In genomic region chr7:39732837-39733804, GRCh38 we compare ENCODE assay signal across 8 cellular contexts.
DNase-seq lines count a peak whose midpoint lies in the region; ATAC-seq, FAIRE-seq and TF ChIP-seq lines count a peak whose summit lies in the region.

No MANE protein-coding gene starts in this region.

- H2AFZ ChIP-seq in H1 (ENCODE audit: low read length), result peak overlapping the region; percentile 95

- CTCF ChIA-PET in activated CD8-positive, alpha-beta memory T cell treated with anti-CD3 and anti-CD28 coated beads, Interleukin-2, amount 10 ng/mL, durations not matched to agents 7 days and 5 days (lab: Charles Lee), result interaction anchor here (1.7 to 20.2 kb wide), 4 partner anchors 13 to 402 kb away, joined by 5 to 316 read pairs (median 22); partner anchors contain the start of genes MPLKIP, RALA and SUGCT
- CTCF ChIA-PET in H1 (lab: Charles Lee; ENCODE audit: partially characterized antibody), result interaction anchor here (1.5 to 8.7 kb wide), 7 partner anchors 9 to 154 kb away, joined by 3 to 85 read pairs (median 6); no protein-coding TSS in a partner anchor

- peak; percentile 90 for ATAC-seq in GM21367 (IDR thresholded peaks at IDR 0.05; ENCODE audit: unreplicated experiment)
- ATAC-seq in activated CD8-positive, alpha-beta memory T cell treated with anti-CD3 and anti-CD28 coated beads, Interleukin-2, amount 10 ng/mL, durations not matched to agents 7 days and 5 days, result peak; percentile 96

- H3K27me3 ChIP-seq in H1 (replicated peaks in 1 of 4; ENCODE audit: control insufficient read depth in 3 of 4, extremely low read depth in 1 of 4, insufficient read depth in 3 of 4, low read length in 3 of 4) (peaks cover 0 to 15% (median 6%) of the 10 kb centered on the region in 4 experiments; a peak in 3 of 7 replicates), mesendoderm (ENCODE audit: insufficient read depth, low read length, poor library complexity) (no peaks in the 10 kb centered on the region)

- H3K79me2 ChIP-seq in H1 (ENCODE audit: control insufficient read depth in 1 of 2, insufficient read depth in 2 of 2, low read length in 2 of 2), result peaks cover 0 to 12% of the 10 kb centered on the region in 2 experiments; a peak in 1 of 4 replicates
- peaks cover 4% of the 10 kb centered on the region for H3K79me2 ChIP-seq in mesendoderm (ENCODE audit: control insufficient read depth, insufficient read depth, low read length)

- H2BK120ac ChIP-seq in H1 (replicated peaks; ENCODE audit: low read depth, low read length) (no peak overlapping the region), mesendoderm (ENCODE audit: low read depth, low read length) (no peak overlapping the region)

- peak; percentile 97 for DNase-seq in COR-L47 (lab: John Stamatoyannopoulos, UW)
- DNase-seq in HT1080 (ENCODE audit: low read depth), result peak; percentile 92
- peak; percentile 88 to 97 for DNase-seq in NOMO-1 (lab: John Stamatoyannopoulos, UW; ENCODE audit: unreplicated experiment in 2 of 2)
- peak; percentile 97 for DNase-seq in activated CD8-positive, alpha-beta memory T cell treated with anti-CD3 and anti-CD28 coated beads, Interleukin-2, amount 10 ng/mL, durations not matched to agents 7 days and 5 days
- DNase-seq in H1 (ENCODE audit: low read depth in 1 of 2, low spot score in 2 of 2), result peak; percentile 94 to 99
- peak; percentile 98 for DNase-seq in mesendoderm
- DNase-seq in stimulated activated CD8-positive, alpha-beta memory T cell treated with anti-CD3 and anti-CD28 coated beads, Interleukin-12 subunit alpha, Interleukin-12 subunit beta, amount 100 ng/mL, for 4 hours (ENCODE audit: low read depth), result peak; percentile 93

- POLR2A ChIA-PET in H1 (lab: Charles Lee; ENCODE audit: partially characterized antibody), result interaction anchor here (0.7 to 3.4 kb wide), 13 partner anchors 8 to 110 kb away, joined by 3 to 17 read pairs (median 5); partner anchors contain the start of gene RALA

- TF ChIP-seq RAD21 in H1 (IDR thresholded peaks at IDR 0.05 in 1 of 2, conservative IDR thresholded peaks at IDR 0.05 in 1 of 2; ENCODE audit: low read depth in 2 of 2, low read length in 2 of 2), result 0 out of 4 replicates have a peak, but pooled peaks of 1 of the 2 experiments have one; percentile 11

- H3K9me3 ChIP-seq in H1 (ENCODE audit: insufficient read depth in 2 of 2, low read depth in 1 of 2, low read length in 1 of 2), result no peaks in the 10 kb centered on the region

- no peak overlapping the region for H3K14ac ChIP-seq in H1 (ENCODE audit: insufficient read length)

- peak overlapping the region; percentile 18 for H4K91ac ChIP-seq in H1 (replicated peaks; ENCODE audit: insufficient read length, low read length)

- 4% methylated on average over 52 of the region's 52 CpGs; no CpG with 5 or more reads in 1 of the 2 experiments for WGBS in H1 (ENCODE audit: extremely low coverage in 1 of 2, insufficient coverage in 1 of 2, insufficient read length in 1 of 2, insufficient replicate concordance in 2 of 2, low coverage in 1 of 2, low lambda C conversion rate in 2 of 2, missing lambda C conversion rate in 1 of 2), 2 experiments
- WGBS in mesendoderm (ENCODE audit: extremely low coverage, insufficient coverage, low lambda C conversion rate), result no CpG with 5 or more reads among the region's 52 CpGs

- H3K36me3 Mint-ChIP-seq in activated CD8-positive, alpha-beta memory T cell treated with anti-CD3 and anti-CD28 coated beads, Interleukin-2, amount 10 ng/mL, durations not matched to agents 7 days and 5 days, result peaks cover 5% of the 10 kb centered on the region

- TF ChIP-seq CTCF in H1 (IDR thresholded peaks at IDR 0.05; ENCODE audit: control extremely low read depth in 1 of 3, insufficient read depth in 1 of 3, low read depth in 1 of 3, low read length in 3 of 3), result no peak

- peaks cover 2% of the 10 kb centered on the region; the same call in 1 of the 2 replicates for H3K79me1 ChIP-seq in H1 (ENCODE audit: low read depth, low read length)
- H3K79me1 ChIP-seq in mesendoderm (ENCODE audit: low read length), result no peaks in the 10 kb centered on the region

- no peaks in the 10 kb centered on the region for H4K20me1 ChIP-seq in H1 (replicated peaks in 1 of 2; ENCODE audit: control insufficient read depth in 1 of 2, insufficient read depth in 2 of 2, low read length in 2 of 2)

- H3K4me3 Mint-ChIP-seq in activated CD8-positive, alpha-beta memory T cell treated with anti-CD3 and anti-CD28 coated beads, Interleukin-2, amount 10 ng/mL, durations not matched to agents 7 days and 5 days, result peak overlapping the region; percentile 76

- H3K27ac ChIP-seq in H1 (ENCODE audit: low read depth, low read length), result peak overlapping the region; percentile 75
- peak overlapping the region; percentile 82 for H3K27ac ChIP-seq in mesendoderm (ENCODE audit: low read depth, low read length)

- H3K9ac ChIP-seq in H1 (replicated peaks in 1 of 4; ENCODE audit: extremely low read depth in 1 of 4, low read depth in 3 of 4, low read length in 3 of 4), result peak overlapping the region; percentile 55 to 79 (median 64)
- H3K9ac ChIP-seq in mesendoderm (ENCODE audit: low read length), result peak overlapping the region; percentile 70

- H2BK12ac ChIP-seq in H1 (ENCODE audit: low read depth, low read length), result peak overlapping the region; percentile 94; the same call in 1 of the 2 replicates

- no peaks in the 10 kb centered on the region for H3K9me3 Mint-ChIP-seq in activated CD8-positive, alpha-beta memory T cell treated with anti-CD3 and anti-CD28 coated beads, Interleukin-2, amount 10 ng/mL, durations not matched to agents 7 days and 5 days (ENCODE audit: low read depth)

- H3K4me2 ChIP-seq in H1 (ENCODE audit: insufficient read depth in 1 of 2, low read depth in 2 of 2, low read length in 2 of 2), result peak overlapping the region; percentile 87 to 100
- H3K4me2 ChIP-seq in mesendoderm (ENCODE audit: low read length), result peak overlapping the region; percentile 82

- no peak for TF ChIP-seq EP300 in H1 (IDR thresholded peaks at IDR 0.05; ENCODE audit: borderline replicate concordance in 1 of 2, low read depth in 2 of 2, low read length in 2 of 2)

- H3K23me2 ChIP-seq in H1 (ENCODE audit: low read depth, low read length), result peaks cover 10% of the 10 kb centered on the region

- H3K4me3 ChIP-seq in H1 (ENCODE audit: extremely low read depth in 1 of 4, insufficient read depth in 2 of 4, low read depth in 3 of 4, low read length in 4 of 4), result peak overlapping the region; percentile 34 to 65 (median 58)
- peak overlapping the region; percentile 39 for H3K4me3 ChIP-seq in mesendoderm (ENCODE audit: low read length)

- H4K5ac ChIP-seq in H1 (ENCODE audit: insufficient read length, low read depth, low read length), result peak overlapping the region; percentile 49
- no peak overlapping the region for H4K5ac ChIP-seq in mesendoderm (ENCODE audit: low read length)

- H3K4ac ChIP-seq in H1 (replicated peaks; ENCODE audit: insufficient read length, low read depth, low read length) (no peak overlapping the region), mesendoderm (ENCODE audit: low read depth, low read length) (no peak overlapping the region)

- H3K36me3 ChIP-seq in H1 (ENCODE audit: control insufficient read depth in 2 of 4, insufficient read depth in 4 of 4, low read length in 3 of 4), result no peaks in the 10 kb centered on the region
- no peaks in the 10 kb centered on the region for H3K36me3 ChIP-seq in mesendoderm (ENCODE audit: control insufficient read depth, insufficient read depth, low read length)

- peaks cover 36% of the 10 kb centered on the region for H3K4me1 Mint-ChIP-seq in activated CD8-positive, alpha-beta memory T cell treated with anti-CD3 and anti-CD28 coated beads, Interleukin-2, amount 10 ng/mL, durations not matched to agents 7 days and 5 days

- H3K27ac Mint-ChIP-seq in activated CD8-positive, alpha-beta memory T cell treated with anti-CD3 and anti-CD28 coated beads, Interleukin-2, amount 10 ng/mL, durations not matched to agents 7 days and 5 days, result peak overlapping the region; percentile 95

- H4K8ac ChIP-seq in H1 (ENCODE audit: extremely low read depth, insufficient read depth, low read length) (peak overlapping the region; percentile 69; the same call in 1 of the 2 replicates), mesendoderm (ENCODE audit: low read depth, low read length) (peak overlapping the region; percentile 59)

- H2BK20ac ChIP-seq in H1 (ENCODE audit: low read length), result peak overlapping the region; percentile 64; the same call in 1 of the 2 replicates

- H2BK5ac ChIP-seq in H1 (ENCODE audit: low read depth, low read length) (peak overlapping the region; percentile 55), mesendoderm (ENCODE audit: low read length) (no peak overlapping the region)

- peak overlapping the region; percentile 58; the same call in 1 of the 2 replicates for H2AK5ac ChIP-seq in H1 (ENCODE audit: low read depth, low read length)
- no peak overlapping the region for H2AK5ac ChIP-seq in mesendoderm (ENCODE audit: low read length)

- H3K4me1 ChIP-seq in H1 (replicated peaks in 1 of 4; ENCODE audit: control insufficient read depth in 3 of 4, insufficient read depth in 4 of 4, low read length in 3 of 4), result peaks cover 6 to 13% (median 7%) of the 10 kb centered on the region in 4 experiments
- H3K4me1 ChIP-seq in mesendoderm (ENCODE audit: control insufficient read depth, low read depth, low read length), result peaks cover 13% of the 10 kb centered on the region

- TF ChIP-seq POLR2A in H1 (IDR thresholded peaks at IDR 0.05; ENCODE audit: control extremely low read depth in 1 of 2, low read depth in 2 of 2, low read length in 2 of 2), result peak in 1 of 2 experiments; percentile 61

- H3K27me3 Mint-ChIP-seq in activated CD8-positive, alpha-beta memory T cell treated with anti-CD3 and anti-CD28 coated beads, Interleukin-2, amount 10 ng/mL, durations not matched to agents 7 days and 5 days, result no peaks in the 10 kb centered on the region

- peak; percentile 68 for FAIRE-seq in H1 (lab: Jason Lieb, UNC)

- H2BK15ac ChIP-seq in H1 (ENCODE audit: low read length) (peak overlapping the region; percentile 66; the same call in 1 of the 2 replicates), mesendoderm (replicated peaks; ENCODE audit: low read depth) (no peak overlapping the region)

- no peak overlapping the region for H3K23ac ChIP-seq in H1 (ENCODE audit: insufficient read length)
- peak overlapping the region; percentile 29 for H3K23ac ChIP-seq in mesendoderm (ENCODE audit: low read length)

- H3K56ac ChIP-seq in H1 (replicated peaks; ENCODE audit: insufficient read length, low read depth, low read length), result no peak overlapping the region
- peak overlapping the region; percentile 88 for H3K56ac ChIP-seq in mesendoderm (ENCODE audit: low read length)

- H3K18ac ChIP-seq in H1 (ENCODE audit: extremely low read depth, low read length), result peak overlapping the region; percentile 52
- peak overlapping the region; percentile 82 for H3K18ac ChIP-seq in mesendoderm (ENCODE audit: low read length)

TF ChIP-seq in H1, 55 proteins besides CTCF, POLR2A, EP300 and RAD21 (continues in another document):
- TF ChIP-seq CHD2 (IDR thresholded peaks at IDR 0.05; ENCODE audit: low read length) (peak; percentile 84), TBP (IDR thresholded peaks at IDR 0.05; ENCODE audit: low read depth, low read length) (no peak; the same call in none of the 2 replicates), RBBP5 (IDR thresholded peaks at IDR 0.05; ENCODE audit: borderline replicate concordance, low read depth, low read length) (peak; percentile 58; the same call in 1 of the 2 replicates)

Comparison
In these comparisons a context has a peak if more than half of its experiments do, and no peak if none do; other contexts are left out.
1. Peak in every context shown above with its lines: DNase-seq, ATAC-seq, H3K4me3 ChIP-seq and H3K27ac ChIP-seq.